27 cellular contexts compared by ENCODE assay signal in the genomic region with DNA sequence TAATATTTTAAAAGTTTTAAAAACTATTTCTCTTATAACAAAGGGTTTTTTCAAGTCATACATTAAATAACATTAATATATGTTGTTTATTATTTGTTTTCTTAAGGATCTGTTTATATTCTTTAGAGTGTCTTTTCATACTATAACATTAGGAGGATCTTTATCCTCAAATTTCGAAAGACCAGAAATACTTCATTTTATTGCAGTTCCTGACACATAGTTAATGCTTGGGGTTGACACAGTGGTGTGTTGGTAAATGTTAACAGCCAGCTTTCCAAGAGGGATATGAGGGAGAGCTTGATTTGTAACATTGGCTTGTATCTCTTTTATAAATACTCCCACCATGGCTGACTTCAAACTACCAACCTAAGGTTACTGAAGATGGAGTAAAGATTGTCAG.
"Had no signal": no experiment of that assay in that cellular context is flagged by ENCODE, and none has a peak within 500 bp of the region (broad histone marks: within the 10 kb centered on the region; RNA-seq: fewer than 3 reads in every experiment).

No MANE protein-coding gene starts in this region.

- H3K4me3 Mint-ChIP-seq: effector memory CD8-positive, alpha-beta T cell; naive thymus-derived CD4-positive, alpha-beta T cell; nephron; neural progenitor cell; type B pancreatic cell had no signal

- ATAC-seq: effector memory CD8-positive, alpha-beta T cell; heart right ventricle; left cardiac atrium; left lung; naive thymus-derived CD4-positive, alpha-beta T cell; psoas muscle; right cardiac atrium had no signal

- H3K27ac ChIP-seq: esophagus muscularis mucosa, heart right ventricle, left lung, neural progenitor cell, psoas muscle, testis, tibial artery had no signal

- H3K27me3 ChIP-seq: esophagus muscularis mucosa, heart right ventricle, left lung, neural progenitor cell, testis, tibial artery had no signal

- DNase-seq: cortex of kidney; effector memory CD8-positive, alpha-beta T cell; foreskin melanocyte; glutamatergic neuron; heart right ventricle; hippocampal formation; left cardiac atrium; left lung; mesenchymal stem cell; midbrain; naive thymus-derived CD4-positive, alpha-beta T cell; nucleus accumbens; psoas muscle; right cardiac atrium; small intestine; stimulated activated CD4-positive, alpha-beta T cell treated with anti-CD3 and anti-CD28 coated beads, Interleukin-1b, Interleukin-23, amount 100 ng/mL, for 48 hours; stimulated activated CD4-positive, alpha-beta T cell treated with anti-CD3 and anti-CD28 coated beads, Interleukin-4, amount 100 ng/mL, for 1 hour; stimulated activated CD8-positive, alpha-beta memory T cell treated with anti-CD3 and anti-CD28 coated beads, Interleukin-4, amount 100 ng/mL, for 48 hours; stimulated activated naive CD4-positive, alpha-beta T cell treated with Interleukin-2 at 50 U/mL for 16 hours; substantia nigra; testis; tibial artery had no signal

- H3K9me3 Mint-ChIP-seq: effector memory CD8-positive, alpha-beta T cell; nephron; neural progenitor cell; type B pancreatic cell had no signal

- H3K4me3 ChIP-seq: esophagus muscularis mucosa, heart right ventricle, left lung, neural progenitor cell, psoas muscle, testis, tibial artery had no signal

- H3K4me1 ChIP-seq: esophagus muscularis mucosa, heart right ventricle, left lung, neural progenitor cell, psoas muscle, testis, tibial artery had no signal

- FAIRE-seq: islet of Langerhans, small intestine had no signal

- H3K27ac Mint-ChIP-seq: effector memory CD8-positive, alpha-beta T cell; naive thymus-derived CD4-positive, alpha-beta T cell; nephron; neural progenitor cell; type B pancreatic cell had no signal

- H3K27me3 Mint-ChIP-seq: effector memory CD8-positive, alpha-beta T cell; naive thymus-derived CD4-positive, alpha-beta T cell; type B pancreatic cell had no signal

- H3K4me1 Mint-ChIP-seq: naive thymus-derived CD4-positive, alpha-beta T cell; nephron; neural progenitor cell had no signal

- H3K9me3 ChIP-seq: esophagus muscularis mucosa, heart right ventricle, left lung, psoas muscle, testis, tibial artery had no signal
